In genomic region chr19:10748924-10749434, GRCh38 we compare ENCODE assay signal across 1 cellular context.
TF ChIP-seq lines count a peak whose summit lies in the region.

No MANE protein-coding gene starts in this region.

TF ChIP-seq in SK-N-SH, 30 proteins besides CTCF, POLR2A, EP300 and RAD21 (continued from another document):
- TF ChIP-seq CHD2 (IDR thresholded peaks at IDR 0.05; ENCODE audit: low read length, partially characterized antibody) (peak; percentile 43), GATA2 (CRISPR knock-in tag; IDR thresholded peaks at IDR 0.05) (peak; percentile 75), REST (IDR thresholded peaks at IDR 0.05; ENCODE audit: low read depth, low read length) (no peak), EZH2phosphoT487 (IDR thresholded peaks at IDR 0.05; ENCODE audit: borderline replicate concordance, low read depth) (no peak), JUND (IDR thresholded peaks at IDR 0.05) (no peak), TAF1 (IDR thresholded peaks at IDR 0.05; ENCODE audit: borderline replicate concordance, low read depth, low read length) (no peak), POLR2AphosphoS5 (IDR thresholded peaks at IDR 0.05; ENCODE audit: low read depth, low read length) (no peak), RCOR1 (IDR thresholded peaks at IDR 0.05; ENCODE audit: low read length) (peak; percentile 63; the same call in 1 of the 2 replicates), MAX (IDR thresholded peaks at IDR 0.05; ENCODE audit: low read depth) (no peak), FOSL2 (IDR thresholded peaks at IDR 0.05; ENCODE audit: borderline replicate concordance, low read depth) (peak; percentile 39; the same call in 1 of the 2 replicates), FOXM1 (IDR thresholded peaks at IDR 0.05; ENCODE audit: low read depth) (no peak), RXRA (IDR thresholded peaks at IDR 0.05; ENCODE audit: borderline replicate concordance, low read depth) (no peak), ELF1 (IDR thresholded peaks at IDR 0.05) (no peak), RFX5 (IDR thresholded peaks at IDR 0.05; ENCODE audit: low read length) (no peak), NRF1 (IDR thresholded peaks at IDR 0.05; ENCODE audit: low read depth, low read length) (no peak), MXI1 (IDR thresholded peaks at IDR 0.05; ENCODE audit: low read depth, low read length) (peak; percentile 72), FOXJ3 (CRISPR knock-in tag; IDR thresholded peaks at IDR 0.05) (peak; percentile 78; the same call in 1 of the 2 replicates), TCF12 (IDR thresholded peaks at IDR 0.05) (no peak)
